In the genomic region with DNA sequence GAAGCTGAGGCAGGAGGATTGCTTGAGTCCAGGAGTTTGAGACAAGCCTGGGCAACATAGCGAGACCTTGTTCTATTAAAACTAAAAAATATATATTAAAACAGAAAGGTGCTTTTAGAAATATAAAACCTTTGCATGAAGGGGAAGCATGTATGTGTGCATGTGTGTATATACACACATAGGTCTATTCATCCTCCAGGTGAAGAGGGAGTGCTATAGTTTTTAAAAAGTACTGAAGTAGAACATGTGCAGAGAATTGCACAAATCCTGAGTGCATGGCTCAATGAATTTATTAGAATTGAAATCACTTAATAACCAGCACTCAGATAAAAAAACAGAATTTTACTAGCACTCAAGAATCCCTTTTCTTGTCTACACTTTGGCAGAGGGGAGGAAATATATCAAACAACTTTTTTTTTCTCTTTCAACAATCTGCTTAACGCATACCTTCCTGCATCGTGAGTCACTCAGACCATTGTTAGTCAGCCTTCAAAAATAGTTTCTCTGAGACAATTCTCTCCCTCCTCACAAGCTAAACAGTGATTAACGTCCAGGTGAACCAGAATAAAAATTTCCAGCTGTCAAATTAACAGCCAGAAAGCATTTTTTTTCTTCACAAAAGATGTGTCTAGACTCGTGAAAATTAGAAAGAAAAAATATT, we compare ENCODE assay signal across 14 cellular contexts. TPM values are rescaled to one million over a fixed set of nuclear protein-coding genes. Genes with fewer than 3 reads are reported as not detected.
DNase-seq lines count a peak whose midpoint lies in the region; FAIRE-seq and TF ChIP-seq lines count a peak whose summit lies in the region.
"Had no signal": no experiment of that assay in that cellular context is flagged by ENCODE, and none has a peak within 500 bp of the region (broad histone marks: within the 10 kb centered on the region; RNA-seq: fewer than 3 reads in every experiment).

No MANE protein-coding gene starts in this region.

- no peaks in the 10 kb centered on the region for H3K79me2 ChIP-seq in endothelial cell of umbilical vein (ENCODE audit: control insufficient read depth, insufficient read depth, low read length)

- no peak overlapping the region for H3K9ac ChIP-seq in endothelial cell of umbilical vein (replicated peaks; ENCODE audit: extremely low read depth, insufficient read depth, low read length)

- intact Hi-C loops in endothelial cell of umbilical vein (cut with micrococcal nuclease) (loop anchor here (2.0 to 5.0 kb wide), 2 partner anchors 17 to 77 kb away; a partner anchor contains a TSS), ascending aorta (cut with DNase I) (no loop called here)

- TF ChIP-seq CTCF in endothelial cell of umbilical vein (IDR thresholded peaks at IDR 0.05; ENCODE audit: extremely low read depth in 1 of 2, insufficient read depth in 1 of 2, low read depth in 1 of 2, low read length in 2 of 2) = no peak
- TF ChIP-seq CTCF in ascending aorta (IDR thresholded peaks at IDR 0.05) = no peak

- peaks cover 16% of the 10 kb centered on the region for H3K4me1 ChIP-seq in endothelial cell of umbilical vein (ENCODE audit: control insufficient read depth, extremely low read depth, insufficient read depth, low read length)
- H3K4me1 ChIP-seq in ascending aorta = no peaks in the 10 kb centered on the region

- no peaks in the 10 kb centered on the region for H4K20me1 ChIP-seq in endothelial cell of umbilical vein (replicated peaks; ENCODE audit: control insufficient read depth, extremely low read depth, insufficient read depth, low read length)

- H3K4me3 ChIP-seq in endothelial cell of umbilical vein (replicated peaks in 1 of 3; ENCODE audit: insufficient read depth in 1 of 3, low read depth in 1 of 3, low read length in 3 of 3) = no peak overlapping the region
- H3K4me3 ChIP-seq in skeletal muscle cell (ENCODE audit: low read depth, low read length) = no peak overlapping the region
- no peak overlapping the region for H3K4me3 ChIP-seq in ascending aorta

- H3K9me1 ChIP-seq in endothelial cell of umbilical vein (replicated peaks; ENCODE audit: control insufficient read depth, extremely low read depth, insufficient read depth, low read length) = no peaks in the 10 kb centered on the region

- POLR2A ChIA-PET in endothelial cell of umbilical vein (lab: Charles Lee) = no interaction called here

- dilution Hi-C loops in endothelial cell of umbilical vein (cut with MboI; ENCODE audit: extremely low pct_ligation_motif_present, low sequenced_read_pairs) = no loop called here

- H3K4me2 ChIP-seq in endothelial cell of umbilical vein (ENCODE audit: insufficient read depth, low read length) = peak overlapping the region; percentile 65

- peaks cover 26% of the 10 kb centered on the region for H3K27me3 Mint-ChIP-seq in activated T-cell treated with anti-CD3 and anti-CD28 coated beads, Interleukin-2, amount 50 U/mL, for 24 hours

- H3K4me1 Mint-ChIP-seq in activated T-cell treated with anti-CD3 and anti-CD28 coated beads, Interleukin-2, amount 50 U/mL, for 24 hours (ENCODE audit: low read depth) = peaks cover 9% of the 10 kb centered on the region

- H3K27me3 ChIP-seq in endothelial cell of umbilical vein (ENCODE audit: control insufficient read depth in 2 of 2, insufficient read depth in 2 of 2, low read length in 2 of 2) = no peaks in the 10 kb centered on the region
- H3K27me3 ChIP-seq in ascending aorta = no peaks in the 10 kb centered on the region

- no peak overlapping the region for H2AFZ ChIP-seq in endothelial cell of umbilical vein (ENCODE audit: low read depth, low read length)

- no peak for DNase-seq in activated T-cell treated with anti-CD3 and anti-CD28 coated beads, Interleukin-2, amount 50 U/mL, for 24 hours
- no peak for DNase-seq in activated T-cell treated with anti-CD3 and anti-CD28 coated beads, Interleukin-2, amount 50 U/mL, for 1 hour
- DNase-seq in M059J (ENCODE audit: low read depth) (peak; percentile 83), endothelial cell of umbilical vein (ENCODE audit: low read depth, low spot score) (peak; percentile 91), skeletal muscle cell (ENCODE audit: low read depth) (peak; percentile 43), epidermal melanocyte (ENCODE audit: insufficient read length, low spot score) (no peak), ascending aorta (ENCODE audit: low spot score in 2 of 2) (no peak), NCI-H526 (lab: John Stamatoyannopoulos, UW) (no peak)
- DNase-seq: GF-D8, hippocampal formation, NCI-H1105, small intestine had no signal

- peak overlapping the region; percentile 63 for H3K27ac ChIP-seq in endothelial cell of umbilical vein (ENCODE audit: insufficient read depth, low read depth, low read length)
- H3K27ac ChIP-seq in ascending aorta = no peak overlapping the region

- no peak for TF ChIP-seq POLR2A in endothelial cell of umbilical vein (IDR thresholded peaks at IDR 0.05; ENCODE audit: low read depth, low read length)

- no peaks in the 10 kb centered on the region for H3K36me3 Mint-ChIP-seq in activated T-cell treated with anti-CD3 and anti-CD28 coated beads, Interleukin-2, amount 50 U/mL, for 24 hours (ENCODE audit: low read depth)

- H3K9me3 ChIP-seq in endothelial cell of umbilical vein (replicated peaks; ENCODE audit: control insufficient read depth, insufficient read depth, low read length) (no peaks in the 10 kb centered on the region), ascending aorta (no peaks in the 10 kb centered on the region)

- H3K4me3 Mint-ChIP-seq in activated T-cell treated with anti-CD3 and anti-CD28 coated beads, Interleukin-2, amount 50 U/mL, for 24 hours = no peak overlapping the region
- H3K4me3 Mint-ChIP-seq: dendritic cell treated with granulocyte-macrophage colony-stimulating factor and Interleukin-4, amounts not matched to agents 40 ng/mL and 50 ng/mL, for 4 days had no signal

- peak; percentile 93 for FAIRE-seq in endothelial cell of umbilical vein (lab: Jason Lieb, UNC)
- FAIRE-seq: small intestine, TTC549 had no signal

- no peaks in the 10 kb centered on the region for H3K9me3 Mint-ChIP-seq in activated T-cell treated with anti-CD3 and anti-CD28 coated beads, Interleukin-2, amount 50 U/mL, for 24 hours
- H3K9me3 Mint-ChIP-seq: dendritic cell treated with granulocyte-macrophage colony-stimulating factor and Interleukin-4, amounts not matched to agents 40 ng/mL and 50 ng/mL, for 4 days had no signal

- peak overlapping the region; percentile 50 for H3K27ac Mint-ChIP-seq in activated T-cell treated with anti-CD3 and anti-CD28 coated beads, Interleukin-2, amount 50 U/mL, for 24 hours
- H3K27ac Mint-ChIP-seq: dendritic cell treated with granulocyte-macrophage colony-stimulating factor and Interleukin-4, amounts not matched to agents 40 ng/mL and 50 ng/mL, for 4 days had no signal

- H3K36me3 ChIP-seq in endothelial cell of umbilical vein (ENCODE audit: control insufficient read depth in 2 of 2, extremely low read depth in 1 of 2, insufficient read depth in 2 of 2, low read length in 2 of 2) (no peaks in the 10 kb centered on the region), ascending aorta (no peaks in the 10 kb centered on the region)

- CTCF ChIA-PET in endothelial cell of umbilical vein (lab: Charles Lee) = interaction anchor here (0.6 kb wide), 1 partner anchor 23 kb away, joined by 4 read pairs; no protein-coding TSS in a partner anchor

- BruUV-seq in endothelial cell of umbilical vein (replicated peaks; lab: Mats Ljungman, UMichigan) = no TSS peak

TF ChIP-seq in endothelial cell of umbilical vein, 7 proteins besides CTCF, POLR2A, EP300 and RAD21:
- TF ChIP-seq GATA2 (IDR thresholded peaks at IDR 0.05; ENCODE audit: insufficient read depth, insufficient read length, low read depth, low read length) = peak; percentile 39
- TF ChIP-seq JUN (IDR thresholded peaks at IDR 0.05; ENCODE audit: borderline replicate concordance, insufficient read depth, insufficient read length, low read depth) = peak; percentile 95
- no peak for TF ChIP-seq EZH2 (IDR thresholded peaks at IDR 0.05; ENCODE audit: borderline replicate concordance, low read depth, low read length, severe bottlenecking)
- TF ChIP-seq FOS (IDR thresholded peaks at IDR 0.05; ENCODE audit: borderline replicate concordance, insufficient read depth, low read length) = peak; percentile 76
- TF ChIP-seq POLR2AphosphoS5 (IDR thresholded peaks at IDR 0.05; ENCODE audit: insufficient read depth, low read depth, low read length) = no peak

RNA-seq across cellular contexts. Expression of a gene that starts 17.7 kb away (rescaled TPM):
- total RNA-seq in M059J (2014; rRNA removed; shearing (Covaris generic)) = 45.2 and 46.7 TPM in 2 replicates
- total RNA-seq in endothelial cell of umbilical vein (25.4 and 26.8 TPM in 2 replicates), ascending aorta (31.1 TPM)
- 7.0 and 9.8 TPM in 2 replicates for polyA plus RNA-seq in endothelial cell of umbilical vein
- 10.3 and 11.3 TPM in 2 replicates for polyA plus RNA-seq in endothelial cell of umbilical vein (2011; cell fraction: cytosol; rRNA removed)
- 17.4 and 18.6 TPM in 2 replicates for polyA plus RNA-seq in endothelial cell of umbilical vein (2011; cell fraction: nucleus; rRNA removed)
- 15.6 and 20.6 TPM in 2 replicates for polyA plus RNA-seq in endothelial cell of umbilical vein (2012)
- polyA minus RNA-seq in endothelial cell of umbilical vein = 60.8 and 63.7 TPM in 2 replicates
- 16.8 TPM for polyA minus RNA-seq in endothelial cell of umbilical vein (2011; cell fraction: cytosol; rRNA and poly(A)+ RNA removed)
- 16.3 and 37.1 TPM in 2 replicates for polyA minus RNA-seq in endothelial cell of umbilical vein (2011; cell fraction: nucleus; rRNA and poly(A)+ RNA removed)

Comparison
In these comparisons a context has a peak if more than half of its experiments do, and no peak if none do; other contexts are left out.
1. DNase-seq: peak in M059J (single experiment), endothelial cell of umbilical vein (single experiment) and skeletal muscle cell (single experiment); none in activated T-cell treated with anti-CD3 and anti-CD28 coated beads, Interleukin-2, amount 50 U/mL, for 24 hours (single experiment), activated T-cell treated with anti-CD3 and anti-CD28 coated beads, Interleukin-2, amount 50 U/mL, for 1 hour (single experiment), epidermal melanocyte (single experiment), ascending aorta (0 of 2) and NCI-H526 (0 of 2).